Comparison of ENCODE assay signal across 8 cellular contexts in genomic region chr6:138588805-138589434, GRCh38.
DNase-seq lines count a peak whose midpoint lies in the region; ATAC-seq, FAIRE-seq and TF ChIP-seq lines count a peak whose summit lies in the region.

No MANE protein-coding gene starts in this region.

- H2AFZ ChIP-seq in Loucy (ENCODE audit: low read length) = no peak overlapping the region

- no peaks in the 10 kb centered on the region for H3K36me3 ChIP-seq in Loucy (ENCODE audit: insufficient read depth, low read length)

- peaks cover 3% of the 10 kb centered on the region for H3K27me3 Mint-ChIP-seq in glutamatergic neuron (ENCODE audit: unreplicated experiment)

- H3K27ac ChIP-seq in A549 = 0 out of 6 replicates have a peak overlapping the region, but pooled peaks of 1 of the 2 experiments have one; percentile 12

- POLR2A ChIA-PET in A549 (lab: Yijun Ruan, JAX) = no interaction called here

- H3K9me3 Mint-ChIP-seq in activated naive CD4-positive, alpha-beta T cell treated with anti-CD3 and anti-CD28 coated beads, Interleukin-2, amount 50 U/mL, for 72 hours = no peaks in the 10 kb centered on the region
- peaks cover 4% of the 10 kb centered on the region for H3K9me3 Mint-ChIP-seq in glutamatergic neuron (ENCODE audit: unreplicated experiment)

- ATAC-seq in A549 (peak; percentile 45 to 68; a peak in 5 of 6 replicates), HG02970 (IDR thresholded peaks at IDR 0.05; ENCODE audit: low FRiP score, unreplicated experiment) (no peak)
- ATAC-seq in activated naive CD4-positive, alpha-beta T cell treated with anti-CD3 and anti-CD28 coated beads, Interleukin-2, amount 50 U/mL, for 72 hours = no peak

- no peaks in the 10 kb centered on the region for H3K36me3 Mint-ChIP-seq in activated naive CD4-positive, alpha-beta T cell treated with anti-CD3 and anti-CD28 coated beads, Interleukin-2, amount 50 U/mL, for 72 hours
- H3K36me3 Mint-ChIP-seq in glutamatergic neuron (ENCODE audit: unreplicated experiment) = no peaks in the 10 kb centered on the region

- peak; percentile 69 to 71 for DNase-seq in A549 (ENCODE audit: low read depth in 1 of 2, low spot score in 1 of 2)
- peak; percentile 86 for DNase-seq in SK-MEL-5 (ENCODE audit: low read depth, low spot score)
- peak; percentile 59 to 69 for DNase-seq in activated naive CD4-positive, alpha-beta T cell treated with anti-CD3 and anti-CD28 coated beads, Interleukin-2, amount 50 U/mL, for 72 hours (ENCODE audit: low spot score in 2 of 2)
- DNase-seq in glutamatergic neuron = peak; percentile 52
- DNase-seq in pons (ENCODE audit: low spot score) = peak; percentile 82

- no peak overlapping the region for H3K4me3 Mint-ChIP-seq in glutamatergic neuron (ENCODE audit: unreplicated experiment)

- TF ChIP-seq EP300 in A549 (IDR thresholded peaks at IDR 0.05) = no peak

- H3K4me3 ChIP-seq in A549 = no peak overlapping the region
- no peak overlapping the region for H3K4me3 ChIP-seq in Loucy (ENCODE audit: low read length, poor library complexity, severe bottlenecking)

- no peak overlapping the region for H3K9ac ChIP-seq in Loucy (ENCODE audit: low read depth, low read length, poor library complexity, severe bottlenecking)

- no peak for TF ChIP-seq POLR2A in A549 (IDR thresholded peaks at IDR 0.05; ENCODE audit: low read length)

- H3K4me1 ChIP-seq in A549 = peaks cover 18% of the 10 kb centered on the region
- H3K4me1 ChIP-seq in Loucy (ENCODE audit: insufficient read depth, low read length, poor library complexity, severe bottlenecking) = peaks cover 21% of the 10 kb centered on the region

- TF ChIP-seq CTCF in A549 (IDR thresholded peaks at IDR 0.05) (peak; percentile 80), GM12874 (IDR thresholded peaks at IDR 0.05; ENCODE audit: insufficient read depth, low read depth, low read length) (peak; percentile 84), Loucy (conservative IDR thresholded peaks at IDR 0.05; ENCODE audit: low read length) (peak; percentile 98), glutamatergic neuron (IDR thresholded peaks at IDR 0.05; ENCODE audit: partially characterized antibody, unreplicated experiment) (peak; percentile 94)

- no peaks in the 10 kb centered on the region for H3K79me2 ChIP-seq in Loucy (ENCODE audit: insufficient read depth, low read length)

- WGBS in A549 (ENCODE audit: missing lambda C conversion rate) = 27% methylated on average over 11 of the region's 13 CpGs

- FAIRE-seq in A549 (lab: Jason Lieb, UNC) = no peak

- H3K27ac Mint-ChIP-seq in activated naive CD4-positive, alpha-beta T cell treated with anti-CD3 and anti-CD28 coated beads, Interleukin-2, amount 50 U/mL, for 72 hours = no peak overlapping the region
- peak overlapping the region; percentile 18 for H3K27ac Mint-ChIP-seq in glutamatergic neuron (ENCODE audit: unreplicated experiment)

- no peaks in the 10 kb centered on the region for H3K27me3 ChIP-seq in Loucy (ENCODE audit: insufficient read depth, low read length, poor library complexity, severe bottlenecking)

- H3K9me3 ChIP-seq in A549 = no peaks in the 10 kb centered on the region
- no peaks in the 10 kb centered on the region for H3K9me3 ChIP-seq in Loucy (ENCODE audit: insufficient read depth, low read depth, low read length)

- H3K9me2 ChIP-seq in Loucy (replicated peaks; ENCODE audit: low read depth, low read length) = no peaks in the 10 kb centered on the region

- peaks cover 17% of the 10 kb centered on the region for H3K4me1 Mint-ChIP-seq in glutamatergic neuron (ENCODE audit: low read depth, unreplicated experiment)

- in situ Hi-C loops in SK-MEL-5 (cut with HindIII; ENCODE audit: low pct_unique_long_range_greater_than_20kb, low sequenced_read_pairs) = loop anchor here (25.0 kb wide), 1 partner anchor 173 kb away; the partner anchor contains the start of gene CCDC28A

- no peaks in the 10 kb centered on the region for H4K20me1 ChIP-seq in Loucy (ENCODE audit: insufficient read depth, low read length, poor library complexity, severe bottlenecking)

- 0 out of 3 replicates have a peak overlapping the region, but pooled peaks have one; percentile 7 for H3K4me2 ChIP-seq in A549
- no peak overlapping the region for H3K4me2 ChIP-seq in Loucy (ENCODE audit: low read depth, low read length, poor library complexity, severe bottlenecking)

- peak; percentile 78 for TF ChIP-seq RAD21 in A549 (conservative IDR thresholded peaks at IDR 0.05 in 1 of 2, IDR thresholded peaks at IDR 0.05 in 1 of 2)

- no peaks in the 10 kb centered on the region for H3F3A ChIP-seq in Loucy (ENCODE audit: low read depth)

- CTCF ChIA-PET in A549 (lab: Yijun Ruan, JAX) = interaction anchor here (0.6 to 5.2 kb wide), 21 partner anchors 10 to 757 kb away, joined by 3 to 65 read pairs (median 5); no protein-coding TSS in a partner anchor

TF ChIP-seq in A549, 52 proteins besides CTCF, POLR2A, EP300 and RAD21:
- TF ChIP-seq, protein P1, sequence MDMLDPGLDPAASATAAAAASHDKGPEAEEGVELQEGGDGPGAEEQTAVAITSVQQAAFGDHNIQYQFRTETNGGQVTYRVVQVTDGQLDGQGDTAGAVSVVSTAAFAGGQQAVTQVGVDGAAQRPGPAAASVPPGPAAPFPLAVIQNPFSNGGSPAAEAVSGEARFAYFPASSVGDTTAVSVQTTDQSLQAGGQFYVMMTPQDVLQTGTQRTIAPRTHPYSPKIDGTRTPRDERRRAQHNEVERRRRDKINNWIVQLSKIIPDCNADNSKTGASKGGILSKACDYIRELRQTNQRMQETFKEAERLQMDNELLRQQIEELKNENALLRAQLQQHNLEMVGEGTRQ (IDR thresholded peaks at IDR 0.05) = no peak
- TF ChIP-seq MAFK (IDR thresholded peaks at IDR 0.05; ENCODE audit: partially characterized antibody) (no peak), HOXB5 (CRISPR knock-in tag; IDR thresholded peaks at IDR 0.05) (no peak), ZNF302 (CRISPR knock-in tag; IDR thresholded peaks at IDR 0.05) (no peak), TFCP2L1 (CRISPR knock-in tag; IDR thresholded peaks at IDR 0.05) (no peak), EHMT2 (IDR thresholded peaks at IDR 0.05; ENCODE audit: low read depth) (no peak), SMC3 (IDR thresholded peaks at IDR 0.05) (peak; percentile 76), CHD4 (IDR thresholded peaks at IDR 0.05; ENCODE audit: borderline replicate concordance) (no peak), RARB (CRISPR knock-in tag; IDR thresholded peaks at IDR 0.05) (no peak)

Comparison
In these comparisons a context has a peak if more than half of its experiments do, and no peak if none do; other contexts are left out.
1. ATAC-seq: peak in A549 (2 of 2); none in activated naive CD4-positive, alpha-beta T cell treated with anti-CD3 and anti-CD28 coated beads, Interleukin-2, amount 50 U/mL, for 72 hours (0 of 2) and HG02970 (single experiment).
2. Peak in every context shown above with its lines, with median percentiles within 50 percentile points of each other: DNase-seq and CTCF ChIP-seq.